ENCODE assay signal across 10 cellular contexts in genomic region chr6:31888281-31889258, GRCh38. TPM values are rescaled to one million over a fixed set of nuclear protein-coding genes. Genes with fewer than 3 reads are reported as not detected.
DNase-seq lines count a peak whose midpoint lies in the region; ATAC-seq and TF ChIP-seq lines count a peak whose summit lies in the region.
"Had no signal": no experiment of that assay in that cellular context is flagged by ENCODE, and none has a peak within 500 bp of the region (broad histone marks: within the 10 kb centered on the region; RNA-seq: fewer than 3 reads in every experiment).

No MANE protein-coding gene starts in this region.

- H3K4me3 ChIP-seq in CD4-positive, CD25-positive, alpha-beta regulatory T cell (ENCODE audit: low read depth, low read length), result no peak overlapping the region
- no peak overlapping the region for H3K4me3 ChIP-seq in MM.1S (ENCODE audit: low read length)
- H3K4me3 ChIP-seq in right atrium auricular region, result no peak overlapping the region

- no peaks in the 10 kb centered on the region for H3K4me1 ChIP-seq in CD4-positive, CD25-positive, alpha-beta regulatory T cell (ENCODE audit: control insufficient read depth, insufficient read depth, low read length, poor library complexity, severe bottlenecking)
- no peaks in the 10 kb centered on the region for H3K4me1 ChIP-seq in MM.1S (ENCODE audit: low read length)
- H3K4me1 ChIP-seq in right atrium auricular region, result no peaks in the 10 kb centered on the region

- no peaks in the 10 kb centered on the region for H3K27me3 Mint-ChIP-seq in CD4-positive, CD25-positive, alpha-beta regulatory T cell
- H3K27me3 Mint-ChIP-seq: stimulated activated naive CD8-positive, alpha-beta T cell treated with anti-CD3 and anti-CD28 coated beads, Interleukin-15, Interleukin-2, amounts not matched to agents 100 ng/mL and 50 ng/mL, for 24 hours had no signal

- no peak overlapping the region for H3K4me3 Mint-ChIP-seq in CD4-positive, CD25-positive, alpha-beta regulatory T cell
- H3K4me3 Mint-ChIP-seq: stimulated activated naive CD8-positive, alpha-beta T cell treated with anti-CD3 and anti-CD28 coated beads, Interleukin-15, Interleukin-2, amounts not matched to agents 100 ng/mL and 50 ng/mL, for 24 hours had no signal

- no peak overlapping the region for H3K9ac ChIP-seq in MM.1S (ENCODE audit: low read length)

- no peaks in the 10 kb centered on the region for H3K79me2 ChIP-seq in MM.1S (ENCODE audit: low read length)

- H3K36me3 Mint-ChIP-seq in CD4-positive, CD25-positive, alpha-beta regulatory T cell, result peaks cover 50% of the 10 kb centered on the region

- ATAC-seq in CD4-positive, CD25-positive, alpha-beta regulatory T cell (ENCODE audit: low read depth in 2 of 2), result no peak
- ATAC-seq in GM18498 (IDR thresholded peaks at IDR 0.05; ENCODE audit: unreplicated experiment) (no peak), HG03159 (IDR thresholded peaks at IDR 0.05; ENCODE audit: unreplicated experiment) (no peak)

- H3F3A ChIP-seq in MM.1S (ENCODE audit: insufficient read depth, low read length), result no peaks in the 10 kb centered on the region

- peaks cover 54% of the 10 kb centered on the region for H3K36me3 ChIP-seq in CD4-positive, CD25-positive, alpha-beta regulatory T cell (ENCODE audit: control insufficient read depth, insufficient read depth, low read length)
- no peaks in the 10 kb centered on the region; the same call in 1 of the 2 replicates for H3K36me3 ChIP-seq in MM.1S (replicated peaks; ENCODE audit: insufficient read depth, low read length)
- H3K36me3 ChIP-seq in right atrium auricular region, result peaks cover 66% of the 10 kb centered on the region

- H3K9me2 ChIP-seq in MM.1S (replicated peaks; ENCODE audit: insufficient read depth, low read length), result no peaks in the 10 kb centered on the region

- DNase-seq in CD4-positive, CD25-positive, alpha-beta regulatory T cell, result peak; percentile 34 to 46 (median 38)
- DNase-seq in MM.1S (no peak), right atrium auricular region (ENCODE audit: low spot score) (no peak), NCI-H526 (lab: John Stamatoyannopoulos, UW) (no peak)
- peak; percentile 85 for DNase-seq in activated effector memory CD4-positive, alpha-beta T cell treated with anti-CD3 and anti-CD28 coated beads, Interleukin-2, amount 50 U/mL, for 16 hours
- peak in 2 of 3 donors; percentile 22 to 53 for DNase-seq in stimulated activated CD4-positive, alpha-beta T cell treated with anti-CD3 and anti-CD28 coated beads, TNF-alpha, amount 100 ng/mL, for 1 hour (ENCODE audit: low read depth in 3 of 3, low spot score in 1 of 3)

- no peaks in the 10 kb centered on the region for H3K9me3 ChIP-seq in CD4-positive, CD25-positive, alpha-beta regulatory T cell (ENCODE audit: control insufficient read depth in 2 of 2, low read length in 2 of 2)
- no peaks in the 10 kb centered on the region for H3K9me3 ChIP-seq in MM.1S (replicated peaks; ENCODE audit: insufficient read depth, low read length)
- no peaks in the 10 kb centered on the region for H3K9me3 ChIP-seq in right atrium auricular region

- TF ChIP-seq CTCF in MM.1S (IDR thresholded peaks at IDR 0.05; ENCODE audit: low read length) (peak; percentile 76), right atrium auricular region (IDR thresholded peaks at IDR 0.05) (peak; percentile 63 to 70)

- H3K9me3 Mint-ChIP-seq in CD4-positive, CD25-positive, alpha-beta regulatory T cell, result no peaks in the 10 kb centered on the region
- H3K9me3 Mint-ChIP-seq: stimulated activated naive CD8-positive, alpha-beta T cell treated with anti-CD3 and anti-CD28 coated beads, Interleukin-15, Interleukin-2, amounts not matched to agents 100 ng/mL and 50 ng/mL, for 24 hours had no signal

- H3K27ac ChIP-seq in CD4-positive, CD25-positive, alpha-beta regulatory T cell (ENCODE audit: insufficient read depth, low read length, poor library complexity, severe bottlenecking), result no peak overlapping the region
- H3K27ac ChIP-seq in MM.1S (ENCODE audit: low read length), result no peak overlapping the region
- H3K27ac ChIP-seq in right atrium auricular region, result no peak overlapping the region

- H2AFZ ChIP-seq in MM.1S (ENCODE audit: low read length), result no peak overlapping the region

- no peak overlapping the region for H3K27ac Mint-ChIP-seq in CD4-positive, CD25-positive, alpha-beta regulatory T cell

- no peaks in the 10 kb centered on the region for H3K27me3 ChIP-seq in CD4-positive, CD25-positive, alpha-beta regulatory T cell (ENCODE audit: control insufficient read depth, insufficient read depth, low read length)
- H3K27me3 ChIP-seq in MM.1S (replicated peaks; ENCODE audit: insufficient read depth, low read length), result no peaks in the 10 kb centered on the region
- H3K27me3 ChIP-seq in right atrium auricular region, result no peaks in the 10 kb centered on the region

- H3K4me1 Mint-ChIP-seq in CD4-positive, CD25-positive, alpha-beta regulatory T cell, result peaks cover 0 to 7% (median 3%) of the 10 kb centered on the region in 4 donors

- H3K4me2 ChIP-seq in MM.1S (ENCODE audit: low read depth, low read length), result no peak overlapping the region

- H4K20me1 ChIP-seq in MM.1S (ENCODE audit: insufficient read depth, low read length), result no peaks in the 10 kb centered on the region

RNA-seq across cellular contexts. Expression of gene EHMT2, which starts 8.9 kb away (rescaled TPM):
- total RNA-seq in CD4-positive, CD25-positive, alpha-beta regulatory T cell, result 46.4 TPM
- 10 to 100 TPM; 29.4 to 33.5 (median 31.9) TPM for polyA plus RNA-seq in CD4-positive, CD25-positive, alpha-beta regulatory T cell
- 10 to 100 TPM; 10.5 to 19.1 TPM for total RNA-seq in right atrium auricular region

RNA-seq across cellular contexts. Expression of gene SLC44A4, which starts 9.8 kb away (rescaled TPM):
- 1.0 TPM for total RNA-seq in CD4-positive, CD25-positive, alpha-beta regulatory T cell
- not detected for polyA plus RNA-seq in CD4-positive, CD25-positive, alpha-beta regulatory T cell
- not detected for total RNA-seq in right atrium auricular region

RNA-seq across cellular contexts. Expression of gene ZBTB12, which starts 13.3 kb away (rescaled TPM):
- total RNA-seq in CD4-positive, CD25-positive, alpha-beta regulatory T cell, result 0.20 TPM
- polyA plus RNA-seq in CD4-positive, CD25-positive, alpha-beta regulatory T cell, result not detected
- under 1 TPM; 0.47 to 0.52 TPM for total RNA-seq in right atrium auricular region

RNA-seq across cellular contexts. Expression of gene NEU1, which starts 25.9 kb away (rescaled TPM):
- total RNA-seq in CD4-positive, CD25-positive, alpha-beta regulatory T cell, result 29.1 TPM
- polyA plus RNA-seq in CD4-positive, CD25-positive, alpha-beta regulatory T cell, result 10 to 100 TPM; 26.4 to 32.4 (median 29.7) TPM
- total RNA-seq in right atrium auricular region, result 10 to 100 TPM; 28.0 to 37.7 TPM

RNA-seq across cellular contexts. Expression of gene C2, which starts 38.9 kb away (rescaled TPM):
- 1.3 TPM for total RNA-seq in CD4-positive, CD25-positive, alpha-beta regulatory T cell
- under 1 TPM in 1 of 4 donors, not detected in 3; 0.47 TPM for polyA plus RNA-seq in CD4-positive, CD25-positive, alpha-beta regulatory T cell
- 10 to 100 TPM in 1 of 2 donors, 1 to 10 TPM in 1; 3.5 to 19.9 TPM for total RNA-seq in right atrium auricular region
- total RNA-seq: dermis microvascular lymphatic vessel endothelial cell had no signal

Comparison
In these comparisons a context has a peak if more than half of its experiments do, and no peak if none do; other contexts are left out.
1. DNase-seq: peak in CD4-positive, CD25-positive, alpha-beta regulatory T cell (3 of 3), activated effector memory CD4-positive, alpha-beta T cell treated with anti-CD3 and anti-CD28 coated beads, Interleukin-2, amount 50 U/mL, for 16 hours (single experiment) and stimulated activated CD4-positive, alpha-beta T cell treated with anti-CD3 and anti-CD28 coated beads, TNF-alpha, amount 100 ng/mL, for 1 hour (2 of 3); none in MM.1S (single experiment), right atrium auricular region (single experiment) and NCI-H526 (0 of 2).